In the genomic region with DNA sequence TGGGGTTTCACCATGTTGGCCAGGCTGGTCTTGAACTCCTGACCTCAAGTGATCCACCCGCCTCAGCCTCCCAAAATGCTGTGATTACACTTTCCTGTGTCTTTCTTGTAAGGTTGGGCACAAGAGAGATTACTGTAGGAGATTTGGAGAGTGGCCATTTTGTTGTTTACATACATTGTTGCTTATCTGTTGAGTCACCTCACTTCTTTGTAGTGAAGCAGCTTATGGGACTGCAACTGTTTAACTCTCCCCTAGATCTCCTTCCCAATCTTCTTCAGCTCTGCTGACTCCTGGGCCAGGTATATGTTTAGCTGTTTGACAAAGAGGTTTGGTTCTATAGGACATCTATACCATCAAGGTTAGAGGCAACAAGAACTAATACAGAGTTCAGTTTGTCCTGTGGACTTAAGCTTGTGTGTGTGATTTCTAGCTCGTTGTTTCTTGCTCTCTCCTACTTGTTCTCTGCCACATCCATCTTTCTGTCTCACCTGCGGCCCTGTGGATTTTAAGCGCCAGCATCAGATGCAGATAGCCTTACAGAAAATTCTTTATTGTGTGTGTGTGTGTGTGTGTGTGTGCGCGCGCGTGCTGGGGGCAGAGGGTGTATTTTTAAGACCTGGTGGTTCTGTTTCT, we compare ENCODE assay signal across 12 cellular contexts.
DNase-seq lines count a peak whose midpoint lies in the region; ATAC-seq and TF ChIP-seq lines count a peak whose summit lies in the region.
"Had no signal": no experiment of that assay in that cellular context is flagged by ENCODE, and none has a peak within 500 bp of the region (broad histone marks: within the 10 kb centered on the region; RNA-seq: fewer than 3 reads in every experiment).

No MANE protein-coding gene starts in this region.

- peak in 1 of 3 donors; percentile 53 for DNase-seq in CD4-positive, CD25-positive, alpha-beta regulatory T cell
- peak; percentile 21 for DNase-seq in HPDE6-E6E7 (ENCODE audit: extremely low spot score)
- no peak for DNase-seq in activated CD8-positive, alpha-beta T cell treated with anti-CD3 and anti-CD28 coated beads for 36 hours
- DNase-seq in left colon: no peak
- no peak for DNase-seq in stimulated activated CD4-positive, alpha-beta T cell treated with anti-CD3 and anti-CD28 coated beads, Interleukin-2, amount 100 ng/mL, for 48 hours
- DNase-seq in Right ventricle myocardium inferior (ENCODE audit: missing footprints): no peak
- DNase-seq in NCI-H2081 (lab: John Stamatoyannopoulos, UW): no peak
- DNase-seq: hippocampal formation, NCI-H1694, right cardiac atrium, substantia nigra had no signal

- ATAC-seq in CD4-positive, CD25-positive, alpha-beta regulatory T cell (ENCODE audit: low read depth in 2 of 2): peak; percentile 69 to 77
- ATAC-seq in activated CD8-positive, alpha-beta T cell treated with anti-CD3 and anti-CD28 coated beads for 36 hours: peak; percentile 76
- peak; percentile 78 for ATAC-seq in left colon
- no peak for ATAC-seq in GM18520 (IDR thresholded peaks at IDR 0.05; ENCODE audit: unreplicated experiment)
- ATAC-seq in Right ventricle myocardium inferior: no peak

- H3K9me3 Mint-ChIP-seq in CD4-positive, CD25-positive, alpha-beta regulatory T cell: no peaks in the 10 kb centered on the region
- H3K9me3 Mint-ChIP-seq in activated CD8-positive, alpha-beta T cell treated with anti-CD3 and anti-CD28 coated beads for 36 hours: no peaks in the 10 kb centered on the region

- peak overlapping the region in 3 of 4 donors; percentile 38 to 68 (median 42) for H3K4me3 Mint-ChIP-seq in CD4-positive, CD25-positive, alpha-beta regulatory T cell
- H3K4me3 Mint-ChIP-seq in activated CD8-positive, alpha-beta T cell treated with anti-CD3 and anti-CD28 coated beads for 36 hours: no peak overlapping the region

- POLR2A ChIA-PET in activated CD8-positive, alpha-beta T cell treated with anti-CD3 and anti-CD28 coated beads for 36 hours (lab: Charles Lee): interaction anchor here (1.0 to 1.1 kb wide), 2 partner anchors 24 to 26 kb away, joined by 3 read pairs; a partner anchor contains a TSS

- H3K27me3 ChIP-seq in CD4-positive, CD25-positive, alpha-beta regulatory T cell (ENCODE audit: control insufficient read depth, insufficient read depth, low read length): no peaks in the 10 kb centered on the region

- H3K27ac Mint-ChIP-seq in CD4-positive, CD25-positive, alpha-beta regulatory T cell: peak overlapping the region; percentile 21 to 88 (median 36)
- H3K27ac Mint-ChIP-seq in activated CD8-positive, alpha-beta T cell treated with anti-CD3 and anti-CD28 coated beads for 36 hours: peak overlapping the region; percentile 18

- peaks cover 13% of the 10 kb centered on the region for H3K36me3 Mint-ChIP-seq in CD4-positive, CD25-positive, alpha-beta regulatory T cell
- peaks cover 37% of the 10 kb centered on the region for H3K36me3 Mint-ChIP-seq in activated CD8-positive, alpha-beta T cell treated with anti-CD3 and anti-CD28 coated beads for 36 hours (ENCODE audit: low read depth)

- H3K27ac ChIP-seq in CD4-positive, CD25-positive, alpha-beta regulatory T cell (ENCODE audit: insufficient read depth, low read length, poor library complexity, severe bottlenecking): no peak overlapping the region

- CTCF ChIA-PET in activated CD8-positive, alpha-beta T cell treated with anti-CD3 and anti-CD28 coated beads for 36 hours (lab: Charles Lee): interaction anchor here (0.5 to 8.6 kb wide), 5 partner anchors 13 to 325 kb away, joined by 3 to 54 read pairs (median 4); a partner anchor contains a TSS

- H3K4me1 Mint-ChIP-seq in CD4-positive, CD25-positive, alpha-beta regulatory T cell: peaks cover 34 to 77% (median 57%) of the 10 kb centered on the region in 4 donors
- H3K4me1 Mint-ChIP-seq in activated CD8-positive, alpha-beta T cell treated with anti-CD3 and anti-CD28 coated beads for 36 hours (ENCODE audit: low read depth): peaks cover 62% of the 10 kb centered on the region

- no peaks in the 10 kb centered on the region for H3K9me3 ChIP-seq in CD4-positive, CD25-positive, alpha-beta regulatory T cell (ENCODE audit: control insufficient read depth in 2 of 2, low read length in 2 of 2)

- H3K36me3 ChIP-seq in CD4-positive, CD25-positive, alpha-beta regulatory T cell (ENCODE audit: control insufficient read depth, insufficient read depth, low read length): peaks cover 4% of the 10 kb centered on the region

- TF ChIP-seq CTCF in activated CD8-positive, alpha-beta T cell treated with anti-CD3 and anti-CD28 coated beads for 36 hours (IDR thresholded peaks at IDR 0.05): no peak

- H3K27me3 Mint-ChIP-seq in CD4-positive, CD25-positive, alpha-beta regulatory T cell: no peaks in the 10 kb centered on the region
- no peaks in the 10 kb centered on the region for H3K27me3 Mint-ChIP-seq in activated CD8-positive, alpha-beta T cell treated with anti-CD3 and anti-CD28 coated beads for 36 hours

- intact Hi-C loops in activated CD8-positive, alpha-beta T cell treated with anti-CD3 and anti-CD28 coated beads for 36 hours (cut with micrococcal nuclease): no loop called here
- intact Hi-C loops in left colon (cut with DNase I, micrococcal nuclease): no loop called here
- intact Hi-C loops in Right ventricle myocardium inferior (cut with DNase I): no loop called here

- peaks cover 19% of the 10 kb centered on the region for H3K4me1 ChIP-seq in CD4-positive, CD25-positive, alpha-beta regulatory T cell (ENCODE audit: control insufficient read depth, insufficient read depth, low read length, poor library complexity, severe bottlenecking)

- no peak overlapping the region for H3K4me3 ChIP-seq in CD4-positive, CD25-positive, alpha-beta regulatory T cell (ENCODE audit: low read depth, low read length)

Comparison
In these comparisons a context has a peak if more than half of its experiments do, and no peak if none do; other contexts are left out.
1. ATAC-seq: peak in CD4-positive, CD25-positive, alpha-beta regulatory T cell (2 of 2), activated CD8-positive, alpha-beta T cell treated with anti-CD3 and anti-CD28 coated beads for 36 hours (single experiment) and left colon (single experiment); none in GM18520 (single experiment) and Right ventricle myocardium inferior (single experiment).